Comparison of ENCODE assay signal across 8 cellular contexts in the genomic region with DNA sequence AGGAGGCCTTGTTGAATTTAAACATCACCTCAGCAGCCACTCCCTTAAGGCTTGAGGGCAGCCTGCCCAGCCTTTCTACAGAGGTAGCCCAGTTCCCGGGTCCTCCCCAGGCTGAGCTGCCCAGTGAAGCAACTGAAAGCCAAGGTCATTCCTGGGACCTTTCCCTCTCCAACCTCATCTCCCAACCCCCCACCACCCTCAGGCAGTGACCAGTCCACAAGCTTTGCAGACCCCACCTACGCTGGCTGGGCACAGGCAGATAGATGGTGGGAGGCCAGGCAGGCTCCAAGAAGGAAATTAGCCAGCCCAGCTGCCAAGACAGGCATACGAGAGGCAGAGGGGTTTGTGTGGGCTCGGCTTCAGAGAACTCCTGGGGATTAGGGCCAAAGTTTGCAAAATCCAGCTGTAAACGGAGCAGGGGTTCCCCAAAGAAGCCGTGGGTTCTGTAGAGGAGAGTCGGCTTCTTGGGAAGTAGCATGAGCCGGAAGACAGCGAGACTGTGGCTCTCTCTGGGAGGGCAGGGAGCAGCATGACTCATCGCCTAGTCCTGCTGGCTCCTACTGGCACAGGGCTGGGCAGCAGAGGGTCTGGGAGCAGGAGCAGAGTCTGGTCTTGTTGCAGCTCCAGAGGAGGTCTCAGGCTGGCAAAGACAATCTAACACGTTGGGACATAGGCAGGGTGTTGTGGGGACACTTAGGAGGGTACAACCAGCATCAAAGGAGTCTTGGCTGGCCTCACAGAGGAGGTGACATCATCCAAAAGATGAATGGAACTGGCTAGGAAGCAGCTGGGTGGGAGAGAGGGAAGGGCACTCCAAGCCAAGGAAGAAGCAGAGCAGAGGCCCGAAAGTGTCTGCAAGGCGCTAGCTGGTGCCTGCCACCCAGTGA. TPM values are rescaled to one million over a fixed set of nuclear protein-coding genes. Genes with fewer than 3 reads are reported as not detected.
DNase-seq lines count a peak whose midpoint lies in the region; ATAC-seq and TF ChIP-seq lines count a peak whose summit lies in the region.

No MANE protein-coding gene starts in this region.

- peak overlapping the region; percentile 90 for H3K27ac Mint-ChIP-seq in stimulated activated naive CD8-positive, alpha-beta T cell treated with anti-CD3 and anti-CD28 coated beads, Interleukin-15, Interleukin-2, amounts not matched to agents 100 ng/mL and 50 ng/mL, for 24 hours
- H3K27ac Mint-ChIP-seq in naive thymus-derived CD4-positive, alpha-beta T cell = peak overlapping the region in 7 of 9 donors; percentile 63 to 98 (median 74)

- H3K27me3 ChIP-seq in naive thymus-derived CD4-positive, alpha-beta T cell (ENCODE audit: control insufficient read depth in 2 of 2, insufficient read depth in 2 of 2, low read length in 2 of 2) = no peaks in the 10 kb centered on the region
- no peaks in the 10 kb centered on the region for H3K27me3 ChIP-seq in WERI-Rb-1 (ENCODE audit: insufficient read depth, low read depth, severe bottlenecking)

- DNase-seq in stimulated activated naive CD8-positive, alpha-beta T cell treated with anti-CD3 and anti-CD28 coated beads, Interleukin-15, Interleukin-2, amounts not matched to agents 100 U/mL and 50 U/mL, for 24 hours = no peak
- peak; percentile 75 for DNase-seq in SW480 (ENCODE audit: low spot score)
- peak; percentile 79 for DNase-seq in fibroblast of gingiva (ENCODE audit: low read depth)
- no peak for DNase-seq in naive thymus-derived CD4-positive, alpha-beta T cell
- no peak for DNase-seq in WERI-Rb-1
- no peak for DNase-seq in NCI-H1930 (lab: John Stamatoyannopoulos, UW)

- CTCF ChIA-PET in naive thymus-derived CD4-positive, alpha-beta T cell (lab: Charles Lee) = interaction anchor here (0.7 to 8.9 kb wide), 4 partner anchors 13 to 15 kb away, joined by 3 to 103 read pairs (median 5); no protein-coding TSS in a partner anchor

- H3K27ac ChIP-seq in naive thymus-derived CD4-positive, alpha-beta T cell (ENCODE audit: low read depth, low read length) = no peak overlapping the region
- H3K27ac ChIP-seq in WERI-Rb-1 = no peak overlapping the region

- no peaks in the 10 kb centered on the region for H3K9me3 ChIP-seq in naive thymus-derived CD4-positive, alpha-beta T cell (ENCODE audit: control insufficient read depth in 2 of 3, low read length in 3 of 3)
- H3K9me3 ChIP-seq in WERI-Rb-1 (ENCODE audit: severe bottlenecking) = no peaks in the 10 kb centered on the region

- intact Hi-C loops in naive thymus-derived CD4-positive, alpha-beta T cell (cut with micrococcal nuclease) = loop anchor here in 1 of 2 donors (5.0 to 10.0 kb wide), 5 partner anchors 476 to 1386 kb away; a partner anchor contains a TSS

- peak overlapping the region; percentile 85 for H3K4me3 Mint-ChIP-seq in stimulated activated naive CD8-positive, alpha-beta T cell treated with anti-CD3 and anti-CD28 coated beads, Interleukin-15, Interleukin-2, amounts not matched to agents 100 ng/mL and 50 ng/mL, for 24 hours
- H3K4me3 Mint-ChIP-seq in naive thymus-derived CD4-positive, alpha-beta T cell = peak overlapping the region in 9 of 10 donors; percentile 21 to 97 (median 91)

- no peaks in the 10 kb centered on the region for H3K27me3 Mint-ChIP-seq in stimulated activated naive CD8-positive, alpha-beta T cell treated with anti-CD3 and anti-CD28 coated beads, Interleukin-15, Interleukin-2, amounts not matched to agents 100 ng/mL and 50 ng/mL, for 24 hours
- no peaks in the 10 kb centered on the region for H3K27me3 Mint-ChIP-seq in naive thymus-derived CD4-positive, alpha-beta T cell

- H3K4me1 Mint-ChIP-seq in stimulated activated naive CD8-positive, alpha-beta T cell treated with anti-CD3 and anti-CD28 coated beads, Interleukin-15, Interleukin-2, amounts not matched to agents 100 ng/mL and 50 ng/mL, for 24 hours (ENCODE audit: low read depth) = peaks cover 35% of the 10 kb centered on the region
- peaks cover 26 to 44% (median 38%) of the 10 kb centered on the region in 7 donors for H3K4me1 Mint-ChIP-seq in naive thymus-derived CD4-positive, alpha-beta T cell

- peaks cover 15 to 19% of the 10 kb centered on the region in 2 donors for H3K4me1 ChIP-seq in naive thymus-derived CD4-positive, alpha-beta T cell (ENCODE audit: control insufficient read depth in 2 of 2, insufficient read depth in 2 of 2, low read length in 2 of 2)

- no peaks in the 10 kb centered on the region for H3K9me3 Mint-ChIP-seq in stimulated activated naive CD8-positive, alpha-beta T cell treated with anti-CD3 and anti-CD28 coated beads, Interleukin-15, Interleukin-2, amounts not matched to agents 100 ng/mL and 50 ng/mL, for 24 hours
- H3K9me3 Mint-ChIP-seq in naive thymus-derived CD4-positive, alpha-beta T cell = no peaks in the 10 kb centered on the region

- ATAC-seq in stimulated activated naive CD8-positive, alpha-beta T cell treated with anti-CD3 and anti-CD28 coated beads, Interleukin-15, Interleukin-2, amounts not matched to agents 100 U/mL and 50 U/mL, for 24 hours = no peak
- no peak for ATAC-seq in naive thymus-derived CD4-positive, alpha-beta T cell
- no peak for ATAC-seq in GM19395 (IDR thresholded peaks at IDR 0.05; ENCODE audit: unreplicated experiment)

- POLR2A ChIA-PET in naive thymus-derived CD4-positive, alpha-beta T cell (lab: Charles Lee) = interaction anchor here (1.0 to 9.1 kb wide), 5 partner anchors 8 to 43 kb away, joined by 3 to 90 read pairs (median 5); a partner anchor contains a TSS

- no peak for TF ChIP-seq CTCF in WERI-Rb-1 (IDR thresholded peaks at IDR 0.05; ENCODE audit: low read depth, low read length)

- H3K36me3 Mint-ChIP-seq in stimulated activated naive CD8-positive, alpha-beta T cell treated with anti-CD3 and anti-CD28 coated beads, Interleukin-15, Interleukin-2, amounts not matched to agents 100 ng/mL and 50 ng/mL, for 24 hours (ENCODE audit: low read depth) = peaks cover 17% of the 10 kb centered on the region
- peaks cover 3 to 22% (median 5%) of the 10 kb centered on the region in 5 donors for H3K36me3 Mint-ChIP-seq in naive thymus-derived CD4-positive, alpha-beta T cell

- H3K36me3 ChIP-seq in naive thymus-derived CD4-positive, alpha-beta T cell (ENCODE audit: control insufficient read depth in 2 of 3, insufficient read depth in 3 of 3, low read length in 3 of 3) = peaks cover 0 to 19% (median 7%) of the 10 kb centered on the region in 3 experiments
- peaks cover 9% of the 10 kb centered on the region for H3K36me3 ChIP-seq in WERI-Rb-1

- H3K4me3 ChIP-seq in naive thymus-derived CD4-positive, alpha-beta T cell (ENCODE audit: low read length) = no peak overlapping the region
- no peak overlapping the region for H3K4me3 ChIP-seq in WERI-Rb-1 (ENCODE audit: low read depth, low read length)

RNA-seq across cellular contexts. Expression of a gene that starts 2.8 kb away (rescaled TPM):
- total RNA-seq in naive thymus-derived CD4-positive, alpha-beta T cell = 100 to 1,000 TPM in 2 of 5 experiments, 10 to 100 TPM in 3; 35.0 to 122 (median 46.7) TPM
- 1 to 10 TPM; 4.4 to 4.7 TPM for polyA plus RNA-seq in naive thymus-derived CD4-positive, alpha-beta T cell

RNA-seq across cellular contexts. Expression of a gene that starts 43.0 kb away (rescaled TPM):
- 10 to 100 TPM; 45.0 to 89.5 (median 57.7) TPM for total RNA-seq in naive thymus-derived CD4-positive, alpha-beta T cell
- 100 to 1,000 TPM; 117 to 138 TPM for polyA plus RNA-seq in naive thymus-derived CD4-positive, alpha-beta T cell

Comparison
In these comparisons a context has a peak if more than half of its experiments do, and no peak if none do; other contexts are left out.
1. DNase-seq: peak in SW480 (single experiment) and fibroblast of gingiva (single experiment); none in stimulated activated naive CD8-positive, alpha-beta T cell treated with anti-CD3 and anti-CD28 coated beads, Interleukin-15, Interleukin-2, amounts not matched to agents 100 U/mL and 50 U/mL, for 24 hours (single experiment), naive thymus-derived CD4-positive, alpha-beta T cell (0 of 9), WERI-Rb-1 (single experiment) and NCI-H1930 (0 of 2).